Comparison of ENCODE assay signal across 10 cellular contexts in the genomic region with DNA sequence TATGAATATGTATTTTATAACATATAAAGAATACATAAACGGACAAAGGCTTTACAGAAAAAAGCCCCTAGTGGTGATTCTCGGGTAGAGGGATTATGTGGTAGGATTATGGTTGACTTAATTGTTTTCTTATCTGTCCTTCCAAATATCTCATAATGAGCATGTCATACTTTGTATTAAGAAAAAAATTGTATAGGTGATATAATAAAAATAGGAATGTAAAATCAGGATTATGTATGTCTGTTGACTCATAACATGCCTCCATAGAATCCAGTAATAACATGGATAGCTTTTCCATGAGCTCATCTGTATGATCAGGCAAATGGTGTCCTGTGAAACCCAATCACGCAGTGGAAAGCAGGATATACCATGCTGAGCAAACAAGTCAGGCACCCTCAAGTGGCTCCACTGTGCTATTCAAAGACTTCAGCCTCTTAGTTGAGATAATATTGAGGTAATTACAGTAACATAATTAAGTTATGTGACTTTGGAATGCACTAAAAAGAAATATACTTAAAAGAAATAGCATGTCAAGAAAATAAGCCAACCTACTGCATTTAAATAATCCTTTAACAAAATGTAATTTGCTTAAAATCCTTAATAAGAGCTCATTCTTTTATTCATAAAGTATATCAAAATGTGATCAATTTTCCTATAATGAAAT. TPM values are rescaled to one million over a fixed set of nuclear protein-coding genes. Genes with fewer than 3 reads are reported as not detected.
DNase-seq lines count a peak whose midpoint lies in the region; ATAC-seq and TF ChIP-seq lines count a peak whose summit lies in the region.
"Had no signal": no experiment of that assay in that cellular context is flagged by ENCODE, and none has a peak within 500 bp of the region (broad histone marks: within the 10 kb centered on the region; RNA-seq: fewer than 3 reads in every experiment).

No MANE protein-coding gene starts in this region.

- POLR2A ChIA-PET in activated CD8-positive, alpha-beta T cell treated with anti-CD3 and anti-CD28 coated beads for 36 hours (lab: Charles Lee), result interaction anchor here (1.2 kb wide), 1 partner anchor 131 kb away, joined by 3 read pairs; no protein-coding TSS in a partner anchor
- POLR2A ChIA-PET in activated CD8-positive, alpha-beta T cell treated with anti-CD3 and anti-CD28 coated beads, Interleukin-2, amount 10 ng/mL, durations not matched to agents 7 days and 5 days (lab: Charles Lee), result no interaction called here

- no peak overlapping the region for H3K4me3 Mint-ChIP-seq in activated CD8-positive, alpha-beta T cell treated with anti-CD3 and anti-CD28 coated beads for 36 hours
- no peak overlapping the region for H3K4me3 Mint-ChIP-seq in activated CD8-positive, alpha-beta T cell treated with anti-CD3 and anti-CD28 coated beads, Interleukin-2, amount 10 ng/mL, durations not matched to agents 7 days and 5 days
- H3K4me3 Mint-ChIP-seq in endothelial cell (ENCODE audit: unreplicated experiment), result no peak overlapping the region
- H3K4me3 Mint-ChIP-seq: central memory CD8-positive, alpha-beta T cell had no signal

- H3K36me3 Mint-ChIP-seq in activated CD8-positive, alpha-beta T cell treated with anti-CD3 and anti-CD28 coated beads for 36 hours (ENCODE audit: low read depth), result no peaks in the 10 kb centered on the region
- no peaks in the 10 kb centered on the region for H3K36me3 Mint-ChIP-seq in activated CD8-positive, alpha-beta T cell treated with anti-CD3 and anti-CD28 coated beads, Interleukin-2, amount 10 ng/mL, durations not matched to agents 7 days and 5 days (ENCODE audit: low read depth)
- no peaks in the 10 kb centered on the region for H3K36me3 Mint-ChIP-seq in endothelial cell (ENCODE audit: low read depth, unreplicated experiment)

- 39% methylated on average over 3 of the region's 3 CpGs for WGBS in smooth muscle cell (ENCODE audit: low lambda C conversion rate)

- no peak for DNase-seq in activated CD8-positive, alpha-beta T cell treated with anti-CD3 and anti-CD28 coated beads for 36 hours
- no peak for DNase-seq in activated CD8-positive, alpha-beta T cell treated with anti-CD3 and anti-CD28 coated beads, Interleukin-2, amount 10 ng/mL, durations not matched to agents 7 days and 5 days
- DNase-seq in NCI-H748 treated with DMSO at 0.1 percent for 48 hours (lab: John Stamatoyannopoulos, UW) (peak; percentile 28), endothelial cell (ENCODE audit: low spot score) (no peak), smooth muscle cell (lab: John Stamatoyannopoulos, UW; ENCODE audit: unreplicated experiment) (no peak), H4 (ENCODE audit: low spot score) (no peak), anterior cingulate cortex (lab: John Stamatoyannopoulos, UW) (no peak)

- ATAC-seq in activated CD8-positive, alpha-beta T cell treated with anti-CD3 and anti-CD28 coated beads for 36 hours, result no peak
- no peak for ATAC-seq in activated CD8-positive, alpha-beta T cell treated with anti-CD3 and anti-CD28 coated beads, Interleukin-2, amount 10 ng/mL, durations not matched to agents 7 days and 5 days
- ATAC-seq in HG03460 (IDR thresholded peaks at IDR 0.05; ENCODE audit: unreplicated experiment), result no peak

- peaks cover 2% of the 10 kb centered on the region for H3K27me3 Mint-ChIP-seq in activated CD8-positive, alpha-beta T cell treated with anti-CD3 and anti-CD28 coated beads for 36 hours
- peaks cover 17% of the 10 kb centered on the region for H3K27me3 Mint-ChIP-seq in activated CD8-positive, alpha-beta T cell treated with anti-CD3 and anti-CD28 coated beads, Interleukin-2, amount 10 ng/mL, durations not matched to agents 7 days and 5 days (ENCODE audit: low read depth)
- H3K27me3 Mint-ChIP-seq in endothelial cell (ENCODE audit: unreplicated experiment), result no peaks in the 10 kb centered on the region

- CTCF ChIA-PET in activated CD8-positive, alpha-beta T cell treated with anti-CD3 and anti-CD28 coated beads for 36 hours (lab: Charles Lee), result interaction anchor here (0.7 to 8.5 kb wide), 24 partner anchors 9 to 175 kb away, joined by 3 to 234 read pairs (median 4); no protein-coding TSS in a partner anchor
- CTCF ChIA-PET in activated CD8-positive, alpha-beta T cell treated with anti-CD3 and anti-CD28 coated beads, Interleukin-2, amount 10 ng/mL, durations not matched to agents 7 days and 5 days (lab: Charles Lee), result interaction anchor here (0.6 to 1.6 kb wide), 17 partner anchors 10 to 320 kb away, joined by 3 to 15 read pairs (median 3); a partner anchor contains a TSS

- no peaks in the 10 kb centered on the region for H3K9me3 ChIP-seq in smooth muscle cell (replicated peaks; ENCODE audit: low read depth)
- H3K9me3 ChIP-seq: neutrophil had no signal

- intact Hi-C loops in activated CD8-positive, alpha-beta T cell treated with anti-CD3 and anti-CD28 coated beads for 36 hours (cut with micrococcal nuclease), result no loop called here

- H2AFZ ChIP-seq in smooth muscle cell (ENCODE audit: low read depth), result no peak overlapping the region

- TF ChIP-seq CTCF in activated CD8-positive, alpha-beta T cell treated with anti-CD3 and anti-CD28 coated beads for 36 hours (IDR thresholded peaks at IDR 0.05), result peak; percentile 38
- peak; percentile 71 for TF ChIP-seq CTCF in endothelial cell (IDR thresholded peaks at IDR 0.05; ENCODE audit: unreplicated experiment)
- peak; percentile 30 for TF ChIP-seq CTCF in smooth muscle cell (IDR thresholded peaks at IDR 0.05; ENCODE audit: borderline replicate concordance, insufficient read depth, poor library complexity, severe bottlenecking)

- H3K27ac Mint-ChIP-seq in activated CD8-positive, alpha-beta T cell treated with anti-CD3 and anti-CD28 coated beads for 36 hours, result no peak overlapping the region
- no peak overlapping the region for H3K27ac Mint-ChIP-seq in activated CD8-positive, alpha-beta T cell treated with anti-CD3 and anti-CD28 coated beads, Interleukin-2, amount 10 ng/mL, durations not matched to agents 7 days and 5 days
- H3K27ac Mint-ChIP-seq in endothelial cell (ENCODE audit: unreplicated experiment), result no peak overlapping the region

- no peaks in the 10 kb centered on the region for H3K9me3 Mint-ChIP-seq in activated CD8-positive, alpha-beta T cell treated with anti-CD3 and anti-CD28 coated beads for 36 hours
- no peaks in the 10 kb centered on the region for H3K9me3 Mint-ChIP-seq in activated CD8-positive, alpha-beta T cell treated with anti-CD3 and anti-CD28 coated beads, Interleukin-2, amount 10 ng/mL, durations not matched to agents 7 days and 5 days (ENCODE audit: insufficient read depth)
- no peaks in the 10 kb centered on the region for H3K9me3 Mint-ChIP-seq in endothelial cell (ENCODE audit: unreplicated experiment)
- H3K9me3 Mint-ChIP-seq: central memory CD8-positive, alpha-beta T cell had no signal

- H3K9ac ChIP-seq in smooth muscle cell (ENCODE audit: low read depth), result no peak overlapping the region

- peaks cover 15% of the 10 kb centered on the region for H3K4me1 Mint-ChIP-seq in activated CD8-positive, alpha-beta T cell treated with anti-CD3 and anti-CD28 coated beads for 36 hours (ENCODE audit: low read depth)
- peaks cover 14% of the 10 kb centered on the region for H3K4me1 Mint-ChIP-seq in activated CD8-positive, alpha-beta T cell treated with anti-CD3 and anti-CD28 coated beads, Interleukin-2, amount 10 ng/mL, durations not matched to agents 7 days and 5 days (ENCODE audit: low read depth)
- H3K4me1 Mint-ChIP-seq in endothelial cell (ENCODE audit: unreplicated experiment), result peaks cover 12% of the 10 kb centered on the region
- H3K4me1 Mint-ChIP-seq: central memory CD8-positive, alpha-beta T cell had no signal

- H3K27me3 ChIP-seq in smooth muscle cell (ENCODE audit: low read depth), result peaks cover 14% of the 10 kb centered on the region

- no peaks in the 10 kb centered on the region for H4K20me1 ChIP-seq in smooth muscle cell (ENCODE audit: low read depth)

- no peak overlapping the region for H3K4me2 ChIP-seq in smooth muscle cell

- H3K27ac ChIP-seq in smooth muscle cell (ENCODE audit: low read depth), result peak overlapping the region; percentile 25
- H3K27ac ChIP-seq: neutrophil had no signal

- H3K4me3 ChIP-seq in smooth muscle cell, result no peak overlapping the region

- H3F3A ChIP-seq in smooth muscle cell (ENCODE audit: low read depth), result no peaks in the 10 kb centered on the region

- H3K4me1 ChIP-seq in smooth muscle cell (ENCODE audit: low read depth), result no peaks in the 10 kb centered on the region

- H3K79me2 ChIP-seq in smooth muscle cell (ENCODE audit: low read depth), result no peaks in the 10 kb centered on the region

- no peaks in the 10 kb centered on the region for H3K36me3 ChIP-seq in smooth muscle cell (ENCODE audit: low read depth)
- H3K36me3 ChIP-seq: neutrophil had no signal

RNA-seq across cellular contexts. Expression of a gene that starts 39.6 kb away (rescaled TPM):
- total RNA-seq in activated CD8-positive, alpha-beta T cell treated with anti-CD3 and anti-CD28 coated beads for 36 hours, result 100 to 1,000 TPM; 140 to 145 TPM
- 10 to 100 TPM; 80.1 to 81.6 TPM for total RNA-seq in activated CD8-positive, alpha-beta T cell treated with anti-CD3 and anti-CD28 coated beads, Interleukin-2, amount 10 ng/mL, durations not matched to agents 7 days and 5 days
- total RNA-seq in endothelial cell (ENCODE audit: unreplicated experiment), result 40.2 TPM
- 39.1 and 44.9 TPM in 2 replicates for total RNA-seq in smooth muscle cell
- polyA plus RNA-seq in smooth muscle cell, result 20.9 and 25.8 TPM in 2 replicates
- total RNA-seq in H4 (2014; rRNA removed; shearing (Covaris generic)), result 46.9 and 53.4 TPM in 2 replicates

RNA-seq across cellular contexts. Expression of a gene that starts 50.1 kb away (rescaled TPM):
- total RNA-seq in activated CD8-positive, alpha-beta T cell treated with anti-CD3 and anti-CD28 coated beads for 36 hours, result 10 to 100 TPM; 67.4 to 68.8 TPM
- 10 to 100 TPM; 97.8 to 98.8 TPM for total RNA-seq in activated CD8-positive, alpha-beta T cell treated with anti-CD3 and anti-CD28 coated beads, Interleukin-2, amount 10 ng/mL, durations not matched to agents 7 days and 5 days
- total RNA-seq in endothelial cell (ENCODE audit: unreplicated experiment) (102 TPM), smooth muscle cell (48.1 and 48.6 TPM in 2 replicates)
- 265 and 280 TPM in 2 replicates for polyA plus RNA-seq in smooth muscle cell
- total RNA-seq in H4 (2014; rRNA removed; shearing (Covaris generic)), result 45.0 and 50.5 TPM in 2 replicates
